Comparison of ENCODE assay signal across 1 cellular context in the genomic region with DNA sequence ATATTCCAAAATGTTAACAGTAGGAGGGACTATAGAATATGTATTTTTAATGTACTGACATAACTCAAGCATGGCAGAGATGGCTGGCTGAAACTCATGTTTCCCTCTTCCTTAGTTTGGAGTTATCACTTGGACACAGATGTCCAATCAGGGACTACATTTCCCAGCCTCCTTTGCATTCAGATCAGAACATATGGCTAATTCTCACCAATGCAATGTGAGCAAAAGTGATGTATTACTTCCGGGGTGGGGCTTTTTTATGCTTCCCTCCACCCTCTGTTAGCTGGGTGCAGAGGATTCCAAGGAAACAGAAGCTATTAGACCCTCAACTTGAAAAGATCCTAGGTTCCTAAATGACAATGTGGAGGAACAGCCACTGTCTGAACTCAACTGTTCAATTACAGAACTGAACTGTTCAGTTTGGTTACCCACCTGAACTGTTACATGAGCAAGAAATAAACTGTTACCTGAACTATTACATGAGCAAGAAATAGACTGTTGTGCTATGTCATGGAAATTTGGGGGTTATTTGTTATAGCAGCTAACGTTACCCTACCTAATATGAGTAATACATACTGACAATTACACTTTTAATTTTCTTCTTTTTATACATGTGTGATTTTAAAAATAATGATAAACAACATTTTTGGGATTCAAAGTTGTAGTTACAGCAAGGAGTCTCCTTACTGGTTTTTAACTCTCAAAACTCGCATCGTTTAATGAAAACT.
TF ChIP-seq lines count a peak whose summit lies in the region.

No MANE protein-coding gene starts in this region.

TF ChIP-seq in SK-N-SH, 30 proteins besides CTCF, POLR2A, EP300 and RAD21:
- TF ChIP-seq, protein P1, sequence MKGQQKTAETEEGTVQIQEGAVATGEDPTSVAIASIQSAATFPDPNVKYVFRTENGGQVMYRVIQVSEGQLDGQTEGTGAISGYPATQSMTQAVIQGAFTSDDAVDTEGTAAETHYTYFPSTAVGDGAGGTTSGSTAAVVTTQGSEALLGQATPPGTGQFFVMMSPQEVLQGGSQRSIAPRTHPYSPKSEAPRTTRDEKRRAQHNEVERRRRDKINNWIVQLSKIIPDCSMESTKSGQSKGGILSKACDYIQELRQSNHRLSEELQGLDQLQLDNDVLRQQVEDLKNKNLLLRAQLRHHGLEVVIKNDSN (IDR thresholded peaks at IDR 0.05; ENCODE audit: borderline replicate concordance, low read depth): peak; percentile 38; the same call in 1 of the 2 replicates
- no peak for TF ChIP-seq NRF1 (IDR thresholded peaks at IDR 0.05; ENCODE audit: low read depth, low read length)
